8 cellular contexts compared by ENCODE assay signal in genomic region chr19:49453013-49453756, GRCh38. TPM values are rescaled to one million over a fixed set of nuclear protein-coding genes. Genes with fewer than 3 reads are reported as not detected.
DNase-seq lines count a peak whose midpoint lies in the region; ATAC-seq and TF ChIP-seq lines count a peak whose summit lies in the region.

ALDH16A1 (plus strand) TSS chr19:49453225; CDS start chr19:49453332, 107 bp downstream.

- TF ChIP-seq CTCF in CD14-positive monocyte (IDR thresholded peaks at IDR 0.05) (no peak), right lobe of liver (IDR thresholded peaks at IDR 0.05) (no peak)

- no peaks in the 10 kb centered on the region for H3K36me3 ChIP-seq in right lobe of liver

- DNase-seq in CD14-positive monocyte (ENCODE audit: low spot score) (peak; percentile 98), NCI-H82 (lab: John Stamatoyannopoulos, UW) (peak; percentile 99), dermis microvascular lymphatic vessel endothelial cell (ENCODE audit: low read depth in 2 of 2) (peak; percentile 93 to 98), right lobe of liver (peak; percentile 98 to 99 (median 99))
- DNase-seq in activated CD4-positive, alpha-beta T cell treated with anti-CD3 and anti-CD28 coated beads, Interleukin-2, amount 50 U/mL, for 48 hours = peak; percentile 97
- peak; percentile 96 to 97 for DNase-seq in stimulated activated CD4-positive, alpha-beta T cell treated with anti-CD3 and anti-CD28 coated beads, Interleukin-4, amount 100 ng/mL, for 4 hours

- peaks cover 0 to 5% (median 0%) of the 10 kb centered on the region in 3 donors for H3K27me3 Mint-ChIP-seq in CD14-positive monocyte (ENCODE audit: low read depth in 3 of 3)

- peaks cover 0 to 2% (median 0%) of the 10 kb centered on the region in 7 donors for H3K9me3 Mint-ChIP-seq in CD14-positive monocyte

- WGBS in right lobe of liver (ENCODE audit: insufficient coverage, low coverage, low lambda C conversion rate, missing lambda C conversion rate) = under 1% methylated on average over 18 of the region's 66 CpGs

- H3K4me1 ChIP-seq in right lobe of liver = peaks cover 0 to 11% (median 3%) of the 10 kb centered on the region in 4 donors

- peak within 1 kb of the TSS; percentile 75 to 83 (median 82) for H3K27ac ChIP-seq in right lobe of liver

- ATAC-seq in GM19397 (IDR thresholded peaks at IDR 0.05; ENCODE audit: unreplicated experiment) = peak; percentile 86
- ATAC-seq in HG03571 (IDR thresholded peaks at IDR 0.05; ENCODE audit: unreplicated experiment) = peak; percentile 63
- ATAC-seq in right lobe of liver = peak; percentile 86 to 93 (median 89)

- H3K4me1 Mint-ChIP-seq in CD14-positive monocyte = peaks cover 35% of the 10 kb centered on the region

- peak; percentile 80 for TF ChIP-seq POLR2A in right lobe of liver (IDR thresholded peaks at IDR 0.05)

- intact Hi-C loops in CD14-positive monocyte (cut with micrococcal nuclease) = loop anchor here (5.0 to 10.0 kb wide), 3 partner anchors 34 to 368 kb away; partner anchors contain the start of genes RPL13A (in 1 of the 2), RPS11 (in 1 of the 2) and SNRNP70 (in 1 of the 2)
- intact Hi-C loops in right lobe of liver (cut with DNase I) = no loop called here

- H3K36me3 Mint-ChIP-seq in CD14-positive monocyte = peaks cover 38 to 49% of the 10 kb centered on the region in 2 donors

- no peaks in the 10 kb centered on the region for H3K9me3 ChIP-seq in right lobe of liver

- H3K27ac Mint-ChIP-seq in CD14-positive monocyte = peak within 1 kb of the TSS; percentile 99 to 100 (median 100)

- H3K27me3 ChIP-seq in right lobe of liver = no peaks in the 10 kb centered on the region

- peak within 1 kb of the TSS; percentile 50 to 85 (median 73) for H3K4me3 ChIP-seq in right lobe of liver

- H3K4me3 Mint-ChIP-seq in CD14-positive monocyte = peak within 1 kb of the TSS; percentile 95 to 100

RNA-seq across cellular contexts. Expression of gene ALDH16A1, which starts in this region (rescaled TPM):
- polyA plus RNA-seq in CD14-positive monocyte = 10 to 100 TPM; 30.8 to 39.5 TPM
- total RNA-seq in dermis microvascular lymphatic vessel endothelial cell = 41.3 and 61.4 TPM in 2 replicates
- total RNA-seq in right lobe of liver = 10 to 100 TPM; 14.4 to 29.6 (median 19.8) TPM

Comparison
In these comparisons a context has a peak if more than half of its experiments do, and no peak if none do; other contexts are left out.
1. Peak in every context shown above with its lines: DNase-seq, ATAC-seq, H3K4me3 ChIP-seq and H3K27ac ChIP-seq.
2. intact Hi-C loops: an anchor here in CD14-positive monocyte (5.0 to 10.0 kb wide); none called in right lobe of liver.